Comparison of ENCODE assay signal across 5 cellular contexts in the genomic region with DNA sequence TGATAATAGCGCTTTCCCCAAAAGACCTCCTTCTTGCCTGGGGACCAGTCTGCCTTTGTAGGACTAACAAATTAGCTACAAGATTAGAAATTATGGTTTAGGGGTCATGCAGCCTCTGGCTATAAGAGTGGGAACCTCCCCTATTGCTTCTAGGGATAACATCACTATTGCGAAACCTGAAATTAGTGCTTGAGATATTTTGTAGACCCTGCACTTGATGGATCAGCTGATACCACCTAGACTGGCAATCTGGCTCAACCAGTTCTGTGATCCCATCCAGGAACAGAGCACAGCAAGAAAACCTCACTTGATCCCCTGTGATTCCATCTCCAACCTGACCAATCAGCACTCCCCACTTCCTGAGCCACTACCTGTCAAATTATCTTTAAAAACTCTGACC. TPM values are rescaled to one million over a fixed set of nuclear protein-coding genes. Genes with fewer than 3 reads are reported as not detected.
"Had no signal": no experiment of that assay in that cellular context is flagged by ENCODE, and none has a peak within 500 bp of the region (broad histone marks: within the 10 kb centered on the region; RNA-seq: fewer than 3 reads in every experiment).

No MANE protein-coding gene starts in this region.

RNA-seq across cellular contexts. Expression of gene SHOC1, which starts 15.7 kb away (rescaled TPM):
- total RNA-seq: GM23338, H7, HFFc6, HT1080 had no signal
- polyA plus RNA-seq: IgD-negative memory B cell had no signal
